ENCODE assay signal across 15 cellular contexts in genomic region chr7:74373536-74373935, GRCh38.
"Had no signal": no experiment of that assay in that cellular context is flagged by ENCODE, and none has a peak within 500 bp of the region (broad histone marks: within the 10 kb centered on the region; RNA-seq: fewer than 3 reads in every experiment).

No MANE protein-coding gene starts in this region.

- H3K36me3 Mint-ChIP-seq: activated naive CD4-positive, alpha-beta T cell treated with anti-CD3 and anti-CD28 coated beads, Interleukin-2, amount 50 U/mL, for 24 hours had no signal

- H3K27ac Mint-ChIP-seq: activated naive CD4-positive, alpha-beta T cell treated with anti-CD3 and anti-CD28 coated beads, Interleukin-2, amount 50 U/mL, for 24 hours; endodermal cell; T-helper 2 cell treated with Interferon-gamma antibody and Interleukin-4, amounts not matched to agents 5 μg/mL and 100 μg/mL, for 36 hours had no signal

- H3K4me3 ChIP-seq: body of pancreas, skin epidermis had no signal

- DNase-seq: activated CD4-positive, alpha-beta T cell treated with anti-CD3 and anti-CD28 coated beads, Interleukin-2, amount 50 U/mL, for 4 hours; activated T-cell treated with anti-CD3 and anti-CD28 coated beads, Interleukin-2, amount 50 U/mL, for 1 hour; body of pancreas; dermis blood vessel endothelial cell; endodermal cell; mesenchymal stem cell; SW 1271 had no signal

- H3K4me3 Mint-ChIP-seq: activated naive CD4-positive, alpha-beta T cell treated with anti-CD3 and anti-CD28 coated beads, Interleukin-2, amount 50 U/mL, for 24 hours; endodermal cell; T-helper 2 cell treated with Interferon-gamma antibody and Interleukin-4, amounts not matched to agents 5 μg/mL and 100 μg/mL, for 36 hours had no signal

- H3K9ac ChIP-seq: parathyroid adenoma had no signal

- H3K9me3 ChIP-seq: body of pancreas had no signal

- H3K27me3 ChIP-seq: body of pancreas had no signal

- ATAC-seq: activated CD4-positive, CD25-positive, alpha-beta regulatory T cell treated with anti-CD3 and anti-CD28 coated beads, Interleukin-2, amount 50 U/mL, for 24 hours; body of pancreas; esophagus mucosa had no signal

- FAIRE-seq: islet of Langerhans, urothelium cell line had no signal

- H3K27ac ChIP-seq: body of pancreas, parathyroid adenoma, skin epidermis had no signal

- H3K4me1 Mint-ChIP-seq: activated naive CD4-positive, alpha-beta T cell treated with anti-CD3 and anti-CD28 coated beads, Interleukin-2, amount 50 U/mL, for 24 hours had no signal

- H3K9me3 Mint-ChIP-seq: activated naive CD4-positive, alpha-beta T cell treated with anti-CD3 and anti-CD28 coated beads, Interleukin-2, amount 50 U/mL, for 24 hours; endodermal cell; T-helper 2 cell treated with Interferon-gamma antibody and Interleukin-4, amounts not matched to agents 5 μg/mL and 100 μg/mL, for 36 hours had no signal
